ENCODE assay signal across 1 cellular context in genomic region chr20:62489186-62489939, GRCh38.
TF ChIP-seq lines count a peak whose summit lies in the region.

No MANE protein-coding gene starts in this region.

TF ChIP-seq in WTC11, 78 proteins besides CTCF, POLR2A, EP300 and RAD21:
- TF ChIP-seq ZNF219 (CRISPR knock-in tag; IDR thresholded peaks at IDR 0.05; ENCODE audit: borderline replicate concordance) (no peak), MXD4 (CRISPR knock-in tag; IDR thresholded peaks at IDR 0.05; ENCODE audit: borderline replicate concordance) (no peak), ZSCAN18 (CRISPR knock-in tag; IDR thresholded peaks at IDR 0.05) (no peak), ZNF425 (CRISPR knock-in tag; conservative IDR thresholded peaks at IDR 0.05) (no peak), PREB (CRISPR knock-in tag; IDR thresholded peaks at IDR 0.05; ENCODE audit: borderline replicate concordance) (no peak), JAZF1 (CRISPR knock-in tag; IDR thresholded peaks at IDR 0.05) (no peak), E2F5 (CRISPR knock-in tag; IDR thresholded peaks at IDR 0.05) (no peak), ZNF317 (CRISPR knock-in tag; IDR thresholded peaks at IDR 0.05; ENCODE audit: borderline replicate concordance, low read depth) (no peak), NR3C1 (CRISPR knock-in tag; conservative IDR thresholded peaks at IDR 0.05; ENCODE audit: low read depth) (no peak), ZNF281 (CRISPR knock-in tag; IDR thresholded peaks at IDR 0.05) (no peak), AFF4 (CRISPR knock-in tag; IDR thresholded peaks at IDR 0.05; ENCODE audit: borderline replicate concordance) (no peak), ATF3 (CRISPR knock-in tag; conservative IDR thresholded peaks at IDR 0.05) (no peak), ELF4 (CRISPR knock-in tag; IDR thresholded peaks at IDR 0.05; ENCODE audit: low read depth) (no peak), FOXK1 (CRISPR knock-in tag; IDR thresholded peaks at IDR 0.05) (no peak)
